In the genomic region with DNA sequence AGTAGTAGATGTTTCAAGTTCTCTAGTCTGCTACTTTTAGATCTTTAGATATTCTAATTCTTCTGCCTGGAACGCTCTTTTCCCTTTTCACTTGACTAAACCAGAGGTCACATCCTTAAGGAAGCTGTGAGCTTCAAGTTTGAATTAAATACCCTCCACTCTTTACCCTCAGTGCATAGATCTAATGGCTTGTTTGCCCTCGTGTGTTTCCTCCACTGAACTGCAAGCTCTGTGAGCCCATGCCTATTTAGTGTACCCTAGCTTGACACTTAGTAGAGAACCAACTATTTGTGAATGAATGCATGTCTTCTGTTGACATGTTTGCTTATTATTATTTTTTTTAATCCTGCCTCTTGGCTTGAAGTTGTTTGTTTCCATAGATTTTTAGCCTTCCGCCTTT, we compare ENCODE assay signal across 9 cellular contexts.
A peak's percentile ranks its signal among the peaks of the same experiment; 100 is the strongest.
DNase-seq lines count a peak whose midpoint lies in the region; ATAC-seq, FAIRE-seq and TF ChIP-seq lines count a peak whose summit lies in the region.
"Had no signal": no experiment of that assay in that cellular context is flagged by ENCODE, and none has a peak within 500 bp of the region (broad histone marks: within the 10 kb centered on the region; RNA-seq: fewer than 3 reads in every experiment).

No MANE protein-coding gene starts in this region.

- peak; percentile 53 for TF ChIP-seq CTCF in HFFc6 (IDR thresholded peaks at IDR 0.05)

- FAIRE-seq in TTC549 (lab: Jason Lieb, UNC) = peak; percentile 40

- H3K9me3 Mint-ChIP-seq in HFFc6 = no peaks in the 10 kb centered on the region

- no peak overlapping the region for H3K27ac Mint-ChIP-seq in HFFc6
- H3K27ac Mint-ChIP-seq: activated T-cell treated with anti-CD3 and anti-CD28 coated beads, Interleukin-2, amount 50 U/mL, for 72 hours had no signal

- peak; percentile 37 for DNase-seq in ELF-1 (ENCODE audit: low read depth, low spot score)
- DNase-seq in HFFc6 = peak; percentile 9
- no peak for DNase-seq in left colon
- DNase-seq in head of caudate nucleus = no peak
- DNase-seq in NOMO-1 treated with dmso at 0.1 percent for 144 hours (lab: John Stamatoyannopoulos, UW; ENCODE audit: unreplicated experiment) = no peak
- DNase-seq in KG1 (lab: John Stamatoyannopoulos, UW) = no peak
- DNase-seq: activated T-cell treated with anti-CD3 and anti-CD28 coated beads, Interleukin-2, amount 50 U/mL, for 72 hours had no signal

- H3K36me3 Mint-ChIP-seq in HFFc6 (ENCODE audit: low read depth) = no peaks in the 10 kb centered on the region

- no peak overlapping the region for H3K4me3 Mint-ChIP-seq in HFFc6
- H3K4me3 Mint-ChIP-seq: activated T-cell treated with anti-CD3 and anti-CD28 coated beads, Interleukin-2, amount 50 U/mL, for 72 hours had no signal

- ATAC-seq in left colon = peak; percentile 84
- no peak for ATAC-seq in HG03139 (IDR thresholded peaks at IDR 0.05; ENCODE audit: unreplicated experiment)
- ATAC-seq: activated T-cell treated with anti-CD3 and anti-CD28 coated beads, Interleukin-2, amount 50 U/mL, for 72 hours had no signal

- H3K27me3 Mint-ChIP-seq in HFFc6 (ENCODE audit: insufficient read depth) = no peaks in the 10 kb centered on the region

- peaks cover 14% of the 10 kb centered on the region for H3K4me1 Mint-ChIP-seq in HFFc6 (ENCODE audit: low read depth)

- intact Hi-C loops in left colon (cut with DNase I, micrococcal nuclease) = no loop called here
- intact Hi-C loops in head of caudate nucleus (cut with DNase I) = no loop called here

Comparison
In these comparisons a context has a peak if more than half of its experiments do, and no peak if none do; other contexts are left out.
1. DNase-seq: peak in ELF-1 (single experiment) and HFFc6 (single experiment); none in left colon (0 of 2), head of caudate nucleus (0 of 42), NOMO-1 treated with dmso at 0.1 percent for 144 hours (single experiment) and KG1 (single experiment).